Comparison of ENCODE assay signal across 1 cellular context in the genomic region with DNA sequence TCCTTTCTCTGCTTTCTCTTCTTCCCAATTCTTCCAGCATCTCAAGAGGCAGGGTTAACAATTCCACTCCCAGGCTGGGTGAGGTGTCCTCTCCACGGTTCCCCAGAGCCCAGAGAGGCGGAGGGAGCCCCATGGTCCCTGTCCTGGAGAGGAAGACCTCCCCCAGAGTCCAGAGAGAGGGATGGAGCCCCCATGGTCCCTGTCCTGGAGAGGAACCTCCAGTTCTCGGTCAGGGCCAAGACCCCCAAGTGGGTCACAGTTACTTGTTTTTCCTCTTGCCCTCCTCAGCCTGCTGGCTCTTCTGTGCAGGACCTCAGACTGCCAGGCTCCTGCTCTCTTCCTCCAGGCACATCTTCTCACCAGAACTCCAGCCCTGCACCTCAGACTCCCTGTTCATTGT.
TF ChIP-seq lines count a peak whose summit lies in the region.

No MANE protein-coding gene starts in this region.

TF ChIP-seq in IMR-90, 13 proteins besides CTCF, POLR2A, EP300 and RAD21:
- no peak for TF ChIP-seq MAFK (IDR thresholded peaks at IDR 0.05; ENCODE audit: low read depth, low read length)
- TF ChIP-seq, protein P1, sequence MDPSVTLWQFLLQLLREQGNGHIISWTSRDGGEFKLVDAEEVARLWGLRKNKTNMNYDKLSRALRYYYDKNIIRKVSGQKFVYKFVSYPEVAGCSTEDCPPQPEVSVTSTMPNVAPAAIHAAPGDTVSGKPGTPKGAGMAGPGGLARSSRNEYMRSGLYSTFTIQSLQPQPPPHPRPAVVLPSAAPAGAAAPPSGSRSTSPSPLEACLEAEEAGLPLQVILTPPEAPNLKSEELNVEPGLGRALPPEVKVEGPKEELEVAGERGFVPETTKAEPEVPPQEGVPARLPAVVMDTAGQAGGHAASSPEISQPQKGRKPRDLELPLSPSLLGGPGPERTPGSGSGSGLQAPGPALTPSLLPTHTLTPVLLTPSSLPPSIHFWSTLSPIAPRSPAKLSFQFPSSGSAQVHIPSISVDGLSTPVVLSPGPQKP (IDR thresholded peaks at IDR 0.05; ENCODE audit: borderline replicate concordance, low read depth, low read length), result no peak
- no peak for TF ChIP-seq FOS (IDR thresholded peaks at IDR 0.05; ENCODE audit: low read depth, low read length)
- TF ChIP-seq, protein P2, sequence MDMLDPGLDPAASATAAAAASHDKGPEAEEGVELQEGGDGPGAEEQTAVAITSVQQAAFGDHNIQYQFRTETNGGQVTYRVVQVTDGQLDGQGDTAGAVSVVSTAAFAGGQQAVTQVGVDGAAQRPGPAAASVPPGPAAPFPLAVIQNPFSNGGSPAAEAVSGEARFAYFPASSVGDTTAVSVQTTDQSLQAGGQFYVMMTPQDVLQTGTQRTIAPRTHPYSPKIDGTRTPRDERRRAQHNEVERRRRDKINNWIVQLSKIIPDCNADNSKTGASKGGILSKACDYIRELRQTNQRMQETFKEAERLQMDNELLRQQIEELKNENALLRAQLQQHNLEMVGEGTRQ (IDR thresholded peaks at IDR 0.05; ENCODE audit: low read depth, low read length), result no peak
- no peak for TF ChIP-seq BHLHE40 (IDR thresholded peaks at IDR 0.05; ENCODE audit: low read depth, low read length)
- TF ChIP-seq SMC3 (IDR thresholded peaks at IDR 0.05; ENCODE audit: low read depth, low read length), result no peak
- no peak for TF ChIP-seq CHD1 (IDR thresholded peaks at IDR 0.05; ENCODE audit: low read depth, low read length)
- TF ChIP-seq MXI1 (IDR thresholded peaks at IDR 0.05; ENCODE audit: borderline replicate concordance, low read depth, low read length), result no peak
- no peak for TF ChIP-seq RCOR1 (IDR thresholded peaks at IDR 0.05; ENCODE audit: insufficient replicate concordance, low read length)
- no peak for TF ChIP-seq MAZ (IDR thresholded peaks at IDR 0.05; ENCODE audit: borderline replicate concordance, low read depth, low read length)
- TF ChIP-seq NFE2L2 (IDR thresholded peaks at IDR 0.05; ENCODE audit: low read depth, low read length), result no peak
- TF ChIP-seq CEBPB (IDR thresholded peaks at IDR 0.05; ENCODE audit: low read depth, low read length), result no peak
- no peak for TF ChIP-seq RFX5 (IDR thresholded peaks at IDR 0.05; ENCODE audit: low read depth, low read length)
